21 cellular contexts compared by ENCODE assay signal in the genomic region with DNA sequence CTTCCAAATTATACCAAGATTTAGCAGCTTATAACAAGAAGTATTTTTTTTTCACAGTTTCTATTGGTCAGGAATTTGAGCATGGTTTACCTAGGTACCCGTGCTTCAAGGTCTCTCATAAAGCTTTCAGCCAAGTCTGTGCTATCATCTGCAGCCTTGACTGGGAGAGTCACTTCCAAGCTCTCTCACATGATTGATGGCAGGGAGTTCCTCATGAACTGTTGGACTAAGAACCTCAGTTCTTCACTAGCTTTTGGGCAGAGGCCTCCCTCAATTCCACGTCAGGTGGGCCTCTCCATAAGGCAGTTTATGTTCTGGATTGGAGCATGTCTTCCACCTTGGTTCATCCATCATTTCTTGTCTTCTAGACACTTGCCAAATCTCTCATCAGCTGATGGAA.
"Had no signal": no experiment of that assay in that cellular context is flagged by ENCODE, and none has a peak within 500 bp of the region (broad histone marks: within the 10 kb centered on the region; RNA-seq: fewer than 3 reads in every experiment).

No MANE protein-coding gene starts in this region.

- H3K9ac ChIP-seq: KMS-11 had no signal

- H3K27ac Mint-ChIP-seq: activated B cell treated with CpG ODN at 0.5 μM for 24 hours; activated CD4-positive, alpha-beta memory T cell treated with anti-CD3 and anti-CD28 coated beads for 36 hours; activated CD4-positive, alpha-beta T cell treated with anti-CD3 and anti-CD28 coated beads, Interleukin-2, amount 10 ng/mL, durations not matched to agents 24 days and 14 days; activated naive CD4-positive, alpha-beta T cell treated with anti-CD3 and anti-CD28 coated beads, Interleukin-2, amount 50 U/mL, for 72 hours; activated naive CD8-positive, alpha-beta T cell treated with anti-CD3 and anti-CD28 coated beads, Interleukin-2, amount 50 U/mL, for 24 hours; T-cell had no signal

- H3K4me1 Mint-ChIP-seq: activated B cell treated with CpG ODN at 0.5 μM for 24 hours; activated naive CD8-positive, alpha-beta T cell treated with anti-CD3 and anti-CD28 coated beads, Interleukin-2, amount 50 U/mL, for 24 hours; T-cell had no signal

- H3K27me3 ChIP-seq: breast epithelium had no signal

- H3K4me2 ChIP-seq: KMS-11 had no signal

- H3K36me3 Mint-ChIP-seq: activated CD4-positive, alpha-beta memory T cell treated with anti-CD3 and anti-CD28 coated beads for 36 hours; activated naive CD4-positive, alpha-beta T cell treated with anti-CD3 and anti-CD28 coated beads, Interleukin-2, amount 50 U/mL, for 72 hours; T-cell had no signal

- H3K4me1 ChIP-seq: breast epithelium had no signal

- H3K27ac ChIP-seq: breast epithelium, KMS-11 had no signal

- H3K9me3 Mint-ChIP-seq: activated B cell treated with CpG ODN at 0.5 μM for 24 hours; activated CD4-positive, alpha-beta memory T cell treated with anti-CD3 and anti-CD28 coated beads for 36 hours; activated CD4-positive, alpha-beta T cell treated with anti-CD3 and anti-CD28 coated beads, Interleukin-2, amount 10 ng/mL, durations not matched to agents 24 days and 14 days; activated naive CD4-positive, alpha-beta T cell treated with anti-CD3 and anti-CD28 coated beads, Interleukin-2, amount 50 U/mL, for 72 hours; activated naive CD8-positive, alpha-beta T cell treated with anti-CD3 and anti-CD28 coated beads, Interleukin-2, amount 50 U/mL, for 24 hours; activated T-cell treated with anti-CD3 and anti-CD28 coated beads, Interleukin-2, amount 50 U/mL, for 4 hours; T-cell had no signal

- DNase-seq: activated B cell treated with CpG ODN at 0.5 μM for 24 hours; activated CD4-positive, alpha-beta memory T cell treated with anti-CD3 and anti-CD28 coated beads for 36 hours; activated CD4-positive, alpha-beta T cell treated with anti-CD3 and anti-CD28 coated beads for 1 hour; activated CD4-positive, alpha-beta T cell treated with anti-CD3 and anti-CD28 coated beads, Interleukin-2, amount 10 ng/mL, durations not matched to agents 24 days and 14 days; activated CD8-positive, alpha-beta memory T cell treated with anti-CD3 and anti-CD28 coated beads for 24 hours; activated effector memory CD4-positive, alpha-beta T cell treated with anti-CD3 and anti-CD28 coated beads, Interleukin-2, amount 50 U/mL, for 16 hours; activated naive CD4-positive, alpha-beta T cell treated with Interleukin-2 at 50 U/mL for 16 hours; activated naive CD8-positive, alpha-beta T cell treated with anti-CD3 and anti-CD28 coated beads, Interleukin-2, amount 50 U/mL, for 24 hours; activated T-cell treated with anti-CD3 and anti-CD28 coated beads, Interleukin-2, amount 50 U/mL, for 4 hours; caudate nucleus; NCI-H1048; NCI-H2029 treated with DMSO at 0.1 percent for 48 hours; NCI-H510A treated with DMSO at 0.1 percent for 48 hours; PC-3; SHP77 treated with DMSO at 0.1 percent for 48 hours; T-cell; T-helper 2 cell; T1000 had no signal

- H3K36me3 ChIP-seq: breast epithelium had no signal

- H3K4me3 Mint-ChIP-seq: activated B cell treated with CpG ODN at 0.5 μM for 24 hours; activated CD4-positive, alpha-beta memory T cell treated with anti-CD3 and anti-CD28 coated beads for 36 hours; activated CD4-positive, alpha-beta T cell treated with anti-CD3 and anti-CD28 coated beads, Interleukin-2, amount 10 ng/mL, durations not matched to agents 24 days and 14 days; activated naive CD8-positive, alpha-beta T cell treated with anti-CD3 and anti-CD28 coated beads, Interleukin-2, amount 50 U/mL, for 24 hours; activated T-cell treated with anti-CD3 and anti-CD28 coated beads, Interleukin-2, amount 50 U/mL, for 4 hours; T-cell had no signal

- H3K9me3 ChIP-seq: breast epithelium had no signal

- ATAC-seq: activated naive CD4-positive, alpha-beta T cell treated with anti-CD3 and anti-CD28 coated beads, Interleukin-2, amount 50 U/mL, for 72 hours; activated naive CD8-positive, alpha-beta T cell treated with anti-CD3 and anti-CD28 coated beads, Interleukin-2, amount 50 U/mL, for 24 hours; activated T-cell treated with anti-CD3 and anti-CD28 coated beads, Interleukin-2, amount 50 U/mL, for 4 hours; PC-3; T-cell had no signal

- H3K4me3 ChIP-seq: breast epithelium had no signal
